ENCODE assay signal across 9 cellular contexts in the genomic region with DNA sequence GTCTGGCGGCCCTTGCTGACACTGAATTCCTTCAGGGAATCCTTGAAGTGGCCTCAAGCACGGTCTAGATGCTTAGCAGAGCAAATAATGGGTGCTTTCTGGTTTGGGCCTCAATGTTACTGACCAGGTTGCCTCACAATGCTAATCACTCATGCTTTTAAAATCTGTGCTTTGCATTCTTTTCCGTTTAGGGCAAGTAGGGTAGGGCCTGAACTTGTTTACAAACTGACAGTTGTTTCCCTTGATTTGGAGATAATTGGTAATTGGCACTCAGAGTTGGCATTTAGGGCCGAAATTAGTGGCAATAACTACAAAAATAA. TPM values are rescaled to one million over a fixed set of nuclear protein-coding genes. Genes with fewer than 3 reads are reported as not detected.
A peak's percentile ranks its signal among the peaks of the same experiment; 100 is the strongest.
DNase-seq lines count a peak whose midpoint lies in the region; ATAC-seq, FAIRE-seq and TF ChIP-seq lines count a peak whose summit lies in the region.
"Had no signal": no experiment of that assay in that cellular context is flagged by ENCODE, and none has a peak within 500 bp of the region (broad histone marks: within the 10 kb centered on the region; RNA-seq: fewer than 3 reads in every experiment).

No MANE protein-coding gene starts in this region.

- peaks cover 15% of the 10 kb centered on the region for H3K36me3 Mint-ChIP-seq in activated CD4-positive, alpha-beta T cell treated with anti-CD3 and anti-CD28 coated beads for 36 hours (ENCODE audit: low read depth)
- no peaks in the 10 kb centered on the region for H3K36me3 Mint-ChIP-seq in astrocyte (ENCODE audit: low read depth, unreplicated experiment)

- H3K4me1 Mint-ChIP-seq in activated CD4-positive, alpha-beta T cell treated with anti-CD3 and anti-CD28 coated beads for 36 hours, result peaks cover 25% of the 10 kb centered on the region
- no peaks in the 10 kb centered on the region for H3K4me1 Mint-ChIP-seq in astrocyte (ENCODE audit: low read depth, unreplicated experiment)

- H3K27ac Mint-ChIP-seq in activated CD4-positive, alpha-beta T cell treated with anti-CD3 and anti-CD28 coated beads for 36 hours, result peak overlapping the region; percentile 63
- no peak overlapping the region for H3K27ac Mint-ChIP-seq in astrocyte (ENCODE audit: unreplicated experiment)

- POLR2A ChIA-PET in activated CD4-positive, alpha-beta T cell treated with anti-CD3 and anti-CD28 coated beads for 36 hours (lab: Charles Lee), result interaction anchor here (1.0 kb wide), 1 partner anchor 70 kb away, joined by 3 read pairs; no protein-coding TSS in a partner anchor

- H3K9ac ChIP-seq in astrocyte (ENCODE audit: low read length), result peak overlapping the region; percentile 92

- no peaks in the 10 kb centered on the region for H3K27me3 Mint-ChIP-seq in activated CD4-positive, alpha-beta T cell treated with anti-CD3 and anti-CD28 coated beads for 36 hours
- no peaks in the 10 kb centered on the region for H3K27me3 Mint-ChIP-seq in astrocyte (ENCODE audit: low read depth, unreplicated experiment)

- H4K20me1 ChIP-seq in astrocyte (ENCODE audit: insufficient read depth, low read length), result peaks cover 26% of the 10 kb centered on the region

- H3K27ac ChIP-seq in astrocyte (ENCODE audit: low read depth, low read length) (no peak overlapping the region), layer of hippocampus (ENCODE audit: low read depth, low read length) (peak overlapping the region; percentile 50), substantia nigra (ENCODE audit: low read depth, low read length, poor library complexity, severe bottlenecking) (peak overlapping the region; percentile 5)

- intact Hi-C loops in activated CD4-positive, alpha-beta T cell treated with anti-CD3 and anti-CD28 coated beads for 36 hours (cut with DNase I, micrococcal nuclease), result loop anchor here (5.0 kb wide), 2 partner anchors 299 to 386 kb away; partner anchors contain the start of genes DHRS3 (in 1 of the 2) and PLOD1 (in 1 of the 2)
- intact Hi-C loops in sciatic nerve (cut with DNase I), result no loop called here

- peak overlapping the region; percentile 23 for H2AFZ ChIP-seq in astrocyte (ENCODE audit: low read depth, low read length)

- H3K79me2 ChIP-seq in astrocyte (ENCODE audit: insufficient read depth, low read length), result peaks cover 43% of the 10 kb centered on the region

- H3K36me3 ChIP-seq in astrocyte (ENCODE audit: insufficient read depth, low read length), result no peaks in the 10 kb centered on the region

- peak overlapping the region; percentile 83 for H3K4me3 Mint-ChIP-seq in activated CD4-positive, alpha-beta T cell treated with anti-CD3 and anti-CD28 coated beads for 36 hours
- H3K4me3 Mint-ChIP-seq in astrocyte (ENCODE audit: unreplicated experiment), result peak overlapping the region; percentile 89

- H3K27me3 ChIP-seq in astrocyte (ENCODE audit: insufficient read depth, low read length), result no peaks in the 10 kb centered on the region
- no peaks in the 10 kb centered on the region for H3K27me3 ChIP-seq in layer of hippocampus (ENCODE audit: control insufficient read depth, insufficient read depth, low read length)

- no peaks in the 10 kb centered on the region for H3K9me3 ChIP-seq in astrocyte (ENCODE audit: insufficient read depth, low read depth, low read length)

- H3K4me2 ChIP-seq in astrocyte (ENCODE audit: low read length), result peak overlapping the region; percentile 100

- no peak for DNase-seq in activated CD4-positive, alpha-beta T cell treated with anti-CD3 and anti-CD28 coated beads for 36 hours
- DNase-seq in activated CD4-positive, alpha-beta T cell treated with anti-CD3 and anti-CD28 coated beads, Interleukin-2, amount 50 U/mL, for 4 hours, result no peak
- DNase-seq in astrocyte (ENCODE audit: low read depth) (no peak), substantia nigra (lab: John Stamatoyannopoulos, UW) (no peak), HK-2 (ENCODE audit: unreplicated experiment) (no peak), sciatic nerve (ENCODE audit: low spot score) (no peak)

- CTCF ChIA-PET in activated CD4-positive, alpha-beta T cell treated with anti-CD3 and anti-CD28 coated beads for 36 hours (lab: Charles Lee), result interaction anchor here (0.6 to 5.7 kb wide), 2 partner anchors 98 to 107 kb away, joined by 3 to 32 read pairs; no protein-coding TSS in a partner anchor

- ATAC-seq in activated CD4-positive, alpha-beta T cell treated with anti-CD3 and anti-CD28 coated beads for 36 hours, result no peak
- ATAC-seq in GM19351 (IDR thresholded peaks at IDR 0.05; ENCODE audit: unreplicated experiment) (no peak), sciatic nerve (no peak)

- H3K9me3 Mint-ChIP-seq in activated CD4-positive, alpha-beta T cell treated with anti-CD3 and anti-CD28 coated beads for 36 hours (ENCODE audit: low read depth), result no peaks in the 10 kb centered on the region
- H3K9me3 Mint-ChIP-seq in astrocyte (ENCODE audit: unreplicated experiment), result no peaks in the 10 kb centered on the region

- peak overlapping the region; percentile 91 for H3K4me3 ChIP-seq in astrocyte (ENCODE audit: insufficient read depth, low read depth, low read length)

- FAIRE-seq in astrocyte (lab: Jason Lieb, UNC), result no peak
- FAIRE-seq: endometrium had no signal

- TF ChIP-seq CTCF in astrocyte (IDR thresholded peaks at IDR 0.05; ENCODE audit: insufficient read depth, low read depth, low read length), result no peak

- H3K4me1 ChIP-seq in astrocyte (ENCODE audit: insufficient read depth, low read length), result peaks cover 8% of the 10 kb centered on the region

RNA-seq across cellular contexts. Expression of gene VPS13D, which starts 1.4 kb away (rescaled TPM):
- total RNA-seq in activated CD4-positive, alpha-beta T cell treated with anti-CD3 and anti-CD28 coated beads for 36 hours, result 10 to 100 TPM; 20.6 to 22.9 TPM
- total RNA-seq in astrocyte (25.9 and 28.8 TPM in 2 replicates), sciatic nerve (123 TPM)
